In genomic region chr9:91908293-91908623, GRCh38 we compare ENCODE assay signal across 24 cellular contexts. TPM values are rescaled to one million over a fixed set of nuclear protein-coding genes. Genes with fewer than 3 reads are reported as not detected.
"Had no signal": no experiment of that assay in that cellular context is flagged by ENCODE, and none has a peak within 500 bp of the region (broad histone marks: within the 10 kb centered on the region; RNA-seq: fewer than 3 reads in every experiment).

No MANE protein-coding gene starts in this region.

- H3K36me3 ChIP-seq: breast epithelium, colonic mucosa, esophagus muscularis mucosa, gastrocnemius medialis, left ventricle myocardium inferior, sigmoid colon, uterus had no signal

- H3K27me3 ChIP-seq: breast epithelium, colonic mucosa, esophagus muscularis mucosa, gastrocnemius medialis, sigmoid colon, testis, uterus had no signal

- H3K9me3 Mint-ChIP-seq: activated B cell treated with CpG ODN at 0.5 μM for 24 hours; activated naive CD8-positive, alpha-beta T cell treated with anti-CD3 and anti-CD28 coated beads for 36 hours; activated T-cell treated with anti-CD3 and anti-CD28 coated beads, Interleukin-2, amount 50 U/mL, for 4 hours; effector memory CD8-positive, alpha-beta T cell; mesothelial cell of epicardium; naive thymus-derived CD8-positive, alpha-beta T cell; stimulated activated naive B cell treated with anti-CD40 and anti-IgM and Interleukin-4, amounts not matched to agents 10 μg/mL and 1 μg/mL and 100 μg/mL, for 72 hours had no signal

- H3K4me1 ChIP-seq: breast epithelium, colonic mucosa, gastrocnemius medialis, left ventricle myocardium inferior had no signal

- DNase-seq: activated B cell treated with CpG ODN at 0.5 μM for 24 hours; activated CD4-positive, alpha-beta T cell treated with anti-CD3 and anti-CD28 coated beads for 36 hours; activated CD4-positive, alpha-beta T cell treated with anti-CD3 and anti-CD28 coated beads, Interleukin-2, amount 50 U/mL, for 4 hours; activated naive CD4-positive, alpha-beta T cell treated with Interleukin-2 at 50 U/mL for 16 hours; activated naive CD8-positive, alpha-beta T cell treated with anti-CD3 and anti-CD28 coated beads for 36 hours; activated T-cell treated with anti-CD3 and anti-CD28 coated beads, Interleukin-2, amount 50 U/mL, for 4 hours; colonic mucosa; dorsolateral prefrontal cortex; effector memory CD8-positive, alpha-beta T cell; gastrocnemius medialis; hypothalamus; left ventricle myocardium inferior; naive thymus-derived CD8-positive, alpha-beta T cell; sigmoid colon; stimulated activated CD4-positive, alpha-beta T cell treated with anti-CD3 and anti-CD28 coated beads, Interleukin-15, amount 100 ng/mL, for 24 hours; stimulated activated naive B cell treated with anti-CD40 and anti-IgM and Interleukin-4, amounts not matched to agents 10 μg/mL and 1 μg/mL and 100 μg/mL, for 72 hours; testis; trophoblast cell had no signal

- H3K4me3 Mint-ChIP-seq: activated B cell treated with CpG ODN at 0.5 μM for 24 hours; activated CD4-positive, alpha-beta T cell treated with anti-CD3 and anti-CD28 coated beads for 36 hours; activated naive CD8-positive, alpha-beta T cell treated with anti-CD3 and anti-CD28 coated beads for 36 hours; activated T-cell treated with anti-CD3 and anti-CD28 coated beads, Interleukin-2, amount 50 U/mL, for 4 hours; effector memory CD8-positive, alpha-beta T cell; mesothelial cell of epicardium; naive thymus-derived CD8-positive, alpha-beta T cell; stimulated activated naive B cell treated with anti-CD40 and anti-IgM and Interleukin-4, amounts not matched to agents 10 μg/mL and 1 μg/mL and 100 μg/mL, for 72 hours had no signal

- H3K27me3 Mint-ChIP-seq: activated CD4-positive, alpha-beta T cell treated with anti-CD3 and anti-CD28 coated beads for 36 hours; activated naive CD8-positive, alpha-beta T cell treated with anti-CD3 and anti-CD28 coated beads for 36 hours; effector memory CD8-positive, alpha-beta T cell had no signal

- ATAC-seq: activated CD4-positive, alpha-beta T cell treated with anti-CD3 and anti-CD28 coated beads for 36 hours; activated T-cell treated with anti-CD3 and anti-CD28 coated beads, Interleukin-2, amount 50 U/mL, for 4 hours; effector memory CD8-positive, alpha-beta T cell; gastrocnemius medialis; naive thymus-derived CD8-positive, alpha-beta T cell; stimulated activated naive B cell treated with anti-CD40 and anti-IgM and Interleukin-4, amounts not matched to agents 10 μg/mL and 1 μg/mL and 100 μg/mL, for 72 hours had no signal

- H3K36me3 Mint-ChIP-seq: activated naive CD8-positive, alpha-beta T cell treated with anti-CD3 and anti-CD28 coated beads for 36 hours; naive thymus-derived CD8-positive, alpha-beta T cell; stimulated activated naive B cell treated with anti-CD40 and anti-IgM and Interleukin-4, amounts not matched to agents 10 μg/mL and 1 μg/mL and 100 μg/mL, for 72 hours had no signal

- H3K4me3 ChIP-seq: breast epithelium, colonic mucosa, dorsolateral prefrontal cortex, esophagus muscularis mucosa, gastrocnemius medialis, left ventricle myocardium inferior, sigmoid colon, smooth muscle cell, testis, uterus had no signal

- H3K27ac Mint-ChIP-seq: activated B cell treated with CpG ODN at 0.5 μM for 24 hours; activated CD4-positive, alpha-beta T cell treated with anti-CD3 and anti-CD28 coated beads for 36 hours; activated naive CD8-positive, alpha-beta T cell treated with anti-CD3 and anti-CD28 coated beads for 36 hours; mesothelial cell of epicardium; naive thymus-derived CD8-positive, alpha-beta T cell; stimulated activated naive B cell treated with anti-CD40 and anti-IgM and Interleukin-4, amounts not matched to agents 10 μg/mL and 1 μg/mL and 100 μg/mL, for 72 hours had no signal

- H3K9me3 ChIP-seq: breast epithelium, colonic mucosa, esophagus muscularis mucosa, gastrocnemius medialis, left ventricle myocardium inferior, sigmoid colon, testis, uterus had no signal

- H3K27ac ChIP-seq: breast epithelium, colonic mucosa, dorsolateral prefrontal cortex, gastrocnemius medialis, left ventricle myocardium inferior, testis, uterus had no signal

- H3K4me2 ChIP-seq: smooth muscle cell had no signal

RNA-seq across cellular contexts. Expression of gene ROR2, which starts 41.8 kb away (rescaled TPM):
- total RNA-seq: activated B cell treated with CpG ODN at 0.5 μM for 24 hours; activated CD4-positive, alpha-beta T cell treated with anti-CD3 and anti-CD28 coated beads for 36 hours; activated CD8-positive, alpha-beta memory T cell treated with anti-CD3 and anti-CD28 coated beads for 36 hours; activated naive CD8-positive, alpha-beta T cell treated with anti-CD3 and anti-CD28 coated beads for 36 hours; naive thymus-derived CD8-positive, alpha-beta T cell had no signal
